Comparison of ENCODE assay signal across 1 cellular context in genomic region chr1:43366179-43366578, GRCh38.
TF ChIP-seq lines count a peak whose summit lies in the region.

No MANE protein-coding gene starts in this region.

TF ChIP-seq in GM12878, 131 proteins besides CTCF, POLR2A, EP300 and RAD21:
- TF ChIP-seq EED (IDR thresholded peaks at IDR 0.05; ENCODE audit: low read depth): no peak
- TF ChIP-seq NR2F1 (conservative IDR thresholded peaks at IDR 0.05): 0 out of 2 replicates have a peak, but pooled peaks have one; percentile 16
